Comparison of ENCODE assay signal across 7 cellular contexts in genomic region chr21:42234026-42234425, GRCh38. TPM values are rescaled to one million over a fixed set of nuclear protein-coding genes. Genes with fewer than 3 reads are reported as not detected.
DNase-seq lines count a peak whose midpoint lies in the region; ATAC-seq and TF ChIP-seq lines count a peak whose summit lies in the region.

No MANE protein-coding gene starts in this region.

- H2AFZ ChIP-seq in hepatocyte, result no peak overlapping the region

- H3K36me3 ChIP-seq in HUES48 (ENCODE audit: control insufficient read depth, insufficient read depth, low read length), result no peaks in the 10 kb centered on the region
- no peaks in the 10 kb centered on the region for H3K36me3 ChIP-seq in hepatocyte (replicated peaks; ENCODE audit: insufficient read depth, low read depth)

- no peaks in the 10 kb centered on the region for H3K27me3 Mint-ChIP-seq in T-helper 17 cell

- ATAC-seq in T-helper 17 cell, result no peak
- no peak for ATAC-seq in stimulated activated effector memory CD8-positive, alpha-beta T cell treated with anti-CD3 and anti-CD28 coated beads, Interleukin-12 subunit alpha, Interleukin-12 subunit beta, amount 100 ng/mL, for 72 hours

- peak overlapping the region; percentile 61; the same call in 1 of the 2 replicates for H3K4me3 ChIP-seq in HUES48 (ENCODE audit: low read depth, low read length)
- no peak overlapping the region for H3K4me3 ChIP-seq in hepatocyte

- H3K36me3 Mint-ChIP-seq in T-helper 17 cell (ENCODE audit: low read depth), result no peaks in the 10 kb centered on the region
- H3K36me3 Mint-ChIP-seq in stimulated activated effector memory CD8-positive, alpha-beta T cell treated with anti-CD3 and anti-CD28 coated beads, Interleukin-12 subunit alpha, Interleukin-12 subunit beta, amount 100 ng/mL, for 72 hours, result peaks cover 6% of the 10 kb centered on the region

- peak overlapping the region; percentile 88 for H3K4me3 Mint-ChIP-seq in T-helper 17 cell
- peak overlapping the region; percentile 65 for H3K4me3 Mint-ChIP-seq in stimulated activated effector memory CD8-positive, alpha-beta T cell treated with anti-CD3 and anti-CD28 coated beads, Interleukin-12 subunit alpha, Interleukin-12 subunit beta, amount 100 ng/mL, for 72 hours

- H3K9me3 Mint-ChIP-seq in stimulated activated effector memory CD8-positive, alpha-beta T cell treated with anti-CD3 and anti-CD28 coated beads, Interleukin-12 subunit alpha, Interleukin-12 subunit beta, amount 100 ng/mL, for 72 hours, result no peaks in the 10 kb centered on the region

- H3K79me2 ChIP-seq in hepatocyte, result no peaks in the 10 kb centered on the region

- 74% methylated on average over 8 of the region's 8 CpGs for WGBS in hepatocyte (ENCODE audit: low lambda C conversion rate, missing lambda C conversion rate)

- H3K4me1 ChIP-seq in HUES48 (ENCODE audit: control insufficient read depth, insufficient read depth, low read length) (peaks cover 6% of the 10 kb centered on the region; the same call in 1 of the 2 replicates), hepatocyte (ENCODE audit: insufficient read depth) (peaks cover 42% of the 10 kb centered on the region)

- H3K9me2 ChIP-seq in hepatocyte (replicated peaks; ENCODE audit: insufficient read depth), result no peaks in the 10 kb centered on the region

- H3K27me3 ChIP-seq in HUES48 (ENCODE audit: control insufficient read depth, insufficient read depth, low read length), result peaks cover 52% of the 10 kb centered on the region
- no peaks in the 10 kb centered on the region for H3K27me3 ChIP-seq in hepatocyte

- H3K27ac ChIP-seq in HUES48 (ENCODE audit: low read depth, low read length), result no peak overlapping the region
- peak overlapping the region; percentile 88 for H3K27ac ChIP-seq in hepatocyte

- H3K4me2 ChIP-seq in hepatocyte, result peak overlapping the region; percentile 95

- no peak for TF ChIP-seq CTCF in hepatocyte (IDR thresholded peaks at IDR 0.05; ENCODE audit: poor library complexity)

- no peak overlapping the region for H3K9ac ChIP-seq in HUES48 (ENCODE audit: low read depth, low read length)

- no peaks in the 10 kb centered on the region for H3K9me3 ChIP-seq in HUES48 (ENCODE audit: control insufficient read depth, insufficient read depth, low read length)
- no peaks in the 10 kb centered on the region for H3K9me3 ChIP-seq in T-helper 17 cell (ENCODE audit: control insufficient read depth, low read length, poor library complexity, severe bottlenecking)
- no peaks in the 10 kb centered on the region for H3K9me3 ChIP-seq in hepatocyte (ENCODE audit: low read depth)

- DNase-seq in T-helper 17 cell (no peak), hepatocyte (ENCODE audit: low spot score) (no peak), activated gamma-delta T cell (lab: John Stamatoyannopoulos, UW) (no peak), cortex of kidney (lab: John Stamatoyannopoulos, UW) (no peak), NCI-H1105 (lab: John Stamatoyannopoulos, UW) (no peak)
- no peak for DNase-seq in stimulated activated effector memory CD8-positive, alpha-beta T cell treated with anti-CD3 and anti-CD28 coated beads, Interleukin-12 subunit alpha, Interleukin-12 subunit beta, amount 100 ng/mL, for 72 hours (ENCODE audit: low spot score in 2 of 2)

- H3K4me1 Mint-ChIP-seq in T-helper 17 cell, result peaks cover 61% of the 10 kb centered on the region
- peaks cover 71% of the 10 kb centered on the region for H3K4me1 Mint-ChIP-seq in stimulated activated effector memory CD8-positive, alpha-beta T cell treated with anti-CD3 and anti-CD28 coated beads, Interleukin-12 subunit alpha, Interleukin-12 subunit beta, amount 100 ng/mL, for 72 hours

- peak overlapping the region; percentile 99 for H3K27ac Mint-ChIP-seq in T-helper 17 cell
- peak overlapping the region; percentile 81 for H3K27ac Mint-ChIP-seq in stimulated activated effector memory CD8-positive, alpha-beta T cell treated with anti-CD3 and anti-CD28 coated beads, Interleukin-12 subunit alpha, Interleukin-12 subunit beta, amount 100 ng/mL, for 72 hours

- no peaks in the 10 kb centered on the region for H4K20me1 ChIP-seq in hepatocyte (ENCODE audit: insufficient read depth, poor library complexity, severe bottlenecking)

RNA-seq across cellular contexts. Expression of gene ABCG1, which starts 15.1 kb away (rescaled TPM):
- 10 to 100 TPM; 43.4 to 75.0 TPM for total RNA-seq in T-helper 17 cell
- 7.2 and 10.7 TPM in 2 replicates for total RNA-seq in hepatocyte
- polyA plus RNA-seq in hepatocyte, result 8.4 and 14.0 TPM in 2 replicates
